14 cellular contexts compared by ENCODE assay signal in the genomic region with DNA sequence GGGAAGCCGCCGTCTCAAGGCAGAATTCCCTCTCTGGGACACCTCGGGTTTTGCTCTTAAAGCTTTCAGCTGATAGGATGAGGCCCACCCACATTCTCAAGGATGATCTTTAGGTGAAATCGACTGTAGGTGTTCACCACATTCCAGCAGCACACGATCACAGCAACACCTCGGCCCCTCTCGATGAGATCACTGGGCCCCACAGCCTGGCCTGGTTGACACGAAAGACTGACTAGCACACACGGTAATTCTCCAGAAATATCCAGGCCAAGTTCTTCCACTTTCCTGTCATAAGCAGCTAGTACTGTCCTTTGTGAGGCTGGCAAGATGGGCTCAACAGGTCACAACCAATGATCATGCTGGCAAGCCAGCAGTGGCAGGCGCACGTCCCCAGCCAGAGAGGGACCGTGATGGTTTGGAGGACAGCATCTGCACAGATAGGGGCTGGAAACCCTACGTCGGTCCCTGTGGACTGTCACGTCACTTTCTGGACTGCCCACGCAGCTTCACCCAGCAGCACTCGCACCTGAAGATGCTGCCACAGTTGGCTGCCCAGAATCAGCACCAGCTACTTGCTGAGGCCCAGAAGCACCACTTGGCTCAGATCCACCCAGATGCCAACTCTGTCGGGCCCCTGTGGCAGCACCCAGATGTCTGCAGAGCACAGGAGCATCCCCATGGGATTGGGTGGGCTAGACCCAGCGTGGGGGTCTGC. TPM values are rescaled to one million over a fixed set of nuclear protein-coding genes. Genes with fewer than 3 reads are reported as not detected.
DNase-seq lines count a peak whose midpoint lies in the region; ATAC-seq and TF ChIP-seq lines count a peak whose summit lies in the region.
"Had no signal": no experiment of that assay in that cellular context is flagged by ENCODE, and none has a peak within 500 bp of the region (broad histone marks: within the 10 kb centered on the region; RNA-seq: fewer than 3 reads in every experiment).

No MANE protein-coding gene starts in this region.

- H3K27ac ChIP-seq in HEK293 (ENCODE audit: extremely low read depth, low read depth, low read length) (no peak overlapping the region), neuronal stem cell (replicated peaks; ENCODE audit: low read length) (no peak overlapping the region)
- H3K27ac ChIP-seq: esophagus squamous epithelium, WERI-Rb-1 had no signal

- H3K4me3 ChIP-seq in HEK293 (ENCODE audit: low read depth, low read length) (no peak overlapping the region), neuronal stem cell (ENCODE audit: low read length in 2 of 2) (no peak overlapping the region)
- H3K4me3 ChIP-seq: esophagus squamous epithelium, lung had no signal

- peak overlapping the region; percentile 39 for H2AK5ac ChIP-seq in neuronal stem cell (ENCODE audit: low read depth, low read length)

- TF ChIP-seq CTCF in HEK293 (tag by site-specific recombination; IDR thresholded peaks at IDR 0.05): no peak

- H3K4me2 ChIP-seq in neuronal stem cell (ENCODE audit: insufficient read depth, low read length, poor library complexity, severe bottlenecking): no peak overlapping the region

- H4K91ac ChIP-seq in neuronal stem cell (ENCODE audit: low read depth, low read length, poor library complexity): peak overlapping the region; percentile 46

- no peak overlapping the region for H2BK15ac ChIP-seq in neuronal stem cell (ENCODE audit: low read length)

- H3K9ac ChIP-seq in neuronal stem cell (ENCODE audit: low read depth, low read length, poor library complexity): peak overlapping the region; percentile 30

- peaks cover 0 to 3% of the 10 kb centered on the region in 2 experiments; a peak in 1 of 3 replicates for H3K36me3 ChIP-seq in HEK293 (ENCODE audit: control insufficient read depth in 2 of 2, insufficient read depth in 1 of 2, low read length in 2 of 2)
- H3K36me3 ChIP-seq in neuronal stem cell (replicated peaks in 1 of 2; ENCODE audit: control insufficient read depth in 2 of 2, insufficient read depth in 2 of 2, low read length in 2 of 2): peaks cover 4 to 28% of the 10 kb centered on the region in 2 donors
- H3K36me3 ChIP-seq: WERI-Rb-1 had no signal

- H3K36me3 Mint-ChIP-seq in activated T-helper 17 cell treated with anti-CD3 and anti-CD28 coated beads, Interleukin-2, amount 50 U/mL, for 72 hours (ENCODE audit: low read depth): peaks cover 80% of the 10 kb centered on the region

- no peak overlapping the region for H2BK12ac ChIP-seq in neuronal stem cell (ENCODE audit: low read length)

- no peak overlapping the region for H3K4me3 Mint-ChIP-seq in activated T-helper 17 cell treated with anti-CD3 and anti-CD28 coated beads, Interleukin-2, amount 50 U/mL, for 72 hours
- H3K4me3 Mint-ChIP-seq: dendritic cell treated with granulocyte-macrophage colony-stimulating factor and Interleukin-4, amounts not matched to agents 40 ng/mL and 50 ng/mL, for 4 days had no signal

- H3K4me1 ChIP-seq in HEK293 (ENCODE audit: control insufficient read depth, insufficient read depth, low read length): no peaks in the 10 kb centered on the region
- no peaks in the 10 kb centered on the region for H3K4me1 ChIP-seq in neuronal stem cell (ENCODE audit: control insufficient read depth in 2 of 2, insufficient read depth in 1 of 2, low read depth in 1 of 2, low read length in 2 of 2)

- no peak overlapping the region for H3K18ac ChIP-seq in neuronal stem cell (ENCODE audit: low read length)

- no peak overlapping the region for H3K14ac ChIP-seq in neuronal stem cell (ENCODE audit: low read length)

- no peak for DNase-seq in neuronal stem cell (ENCODE audit: low spot score)
- DNase-seq in NK-92 (lab: John Stamatoyannopoulos, UW; ENCODE audit: unreplicated experiment): no peak
- DNase-seq in NCI-H510A (lab: John Stamatoyannopoulos, UW): no peak
- DNase-seq: amniotic stem cell, C1 segment of cervical spinal cord, EL, esophagus squamous epithelium, NCI-H1048, occipital lobe, WERI-Rb-1 had no signal

- H3K9me3 ChIP-seq in HEK293 (ENCODE audit: control insufficient read depth, insufficient read depth, low read depth, low read length): no peaks in the 10 kb centered on the region
- H3K9me3 ChIP-seq in neuronal stem cell (replicated peaks in 1 of 2; ENCODE audit: control insufficient read depth in 2 of 2, insufficient read depth in 1 of 2, low read depth in 1 of 2, low read length in 2 of 2): no peaks in the 10 kb centered on the region
- H3K9me3 ChIP-seq: esophagus squamous epithelium had no signal

- ATAC-seq in activated T-helper 17 cell treated with anti-CD3 and anti-CD28 coated beads, Interleukin-2, amount 50 U/mL, for 72 hours (replicated peaks): no peak

- H2BK5ac ChIP-seq in neuronal stem cell (ENCODE audit: low read length): no peak overlapping the region

- H3K23ac ChIP-seq in neuronal stem cell (ENCODE audit: low read depth, low read length, poor library complexity): peak overlapping the region; percentile 14

- WGBS in neuronal stem cell (ENCODE audit: extremely low coverage in 2 of 2, insufficient read length in 2 of 2, insufficient replicate concordance in 1 of 2), 2 donors: no CpG with 5 or more reads among the region's 19 CpGs

- H2AFZ ChIP-seq in neuronal stem cell (ENCODE audit: low read length): no peak overlapping the region

- peak overlapping the region; percentile 13 for H2BK120ac ChIP-seq in neuronal stem cell (ENCODE audit: low read depth, low read length)

- no peak overlapping the region for H3K4ac ChIP-seq in neuronal stem cell (ENCODE audit: low read length)

- CTCF ChIA-PET in HEK293 (lab: Yijun Ruan, JAX): interaction anchor here (0.6 to 2.0 kb wide), 10 partner anchors 19 to 807 kb away, joined by 3 to 9 read pairs (median 4); a partner anchor contains a TSS

- H3K27ac Mint-ChIP-seq in activated T-helper 17 cell treated with anti-CD3 and anti-CD28 coated beads, Interleukin-2, amount 50 U/mL, for 72 hours: peak overlapping the region; percentile 70
- H3K27ac Mint-ChIP-seq: dendritic cell treated with granulocyte-macrophage colony-stimulating factor and Interleukin-4, amounts not matched to agents 40 ng/mL and 50 ng/mL, for 4 days had no signal

- H3K79me1 ChIP-seq in neuronal stem cell (ENCODE audit: low read depth, low read length): peaks cover 2% of the 10 kb centered on the region

- peaks cover 29% of the 10 kb centered on the region for H3K4me1 Mint-ChIP-seq in activated T-helper 17 cell treated with anti-CD3 and anti-CD28 coated beads, Interleukin-2, amount 50 U/mL, for 72 hours

- H3K9me3 Mint-ChIP-seq in activated T-helper 17 cell treated with anti-CD3 and anti-CD28 coated beads, Interleukin-2, amount 50 U/mL, for 72 hours: no peaks in the 10 kb centered on the region
- H3K9me3 Mint-ChIP-seq: dendritic cell treated with granulocyte-macrophage colony-stimulating factor and Interleukin-4, amounts not matched to agents 40 ng/mL and 50 ng/mL, for 4 days had no signal

- POLR2A ChIA-PET in HEK293 (lab: Yijun Ruan, JAX): no interaction called here

- H4K8ac ChIP-seq in neuronal stem cell (ENCODE audit: low read depth, low read length): peak overlapping the region; percentile 66

- H3K27me3 Mint-ChIP-seq in activated T-helper 17 cell treated with anti-CD3 and anti-CD28 coated beads, Interleukin-2, amount 50 U/mL, for 72 hours: no peaks in the 10 kb centered on the region
- H3K27me3 Mint-ChIP-seq: dendritic cell treated with granulocyte-macrophage colony-stimulating factor and Interleukin-4, amounts not matched to agents 40 ng/mL and 50 ng/mL, for 4 days had no signal

- H3K27me3 ChIP-seq in neuronal stem cell (ENCODE audit: control insufficient read depth in 3 of 3, insufficient read depth in 3 of 3, low read depth in 1 of 3, low read length in 3 of 3): no peaks in the 10 kb centered on the region
- H3K27me3 ChIP-seq: esophagus squamous epithelium had no signal

TF ChIP-seq in HEK293, 187 proteins besides CTCF, POLR2A, EP300 and RAD21 (continues in another document):
- TF ChIP-seq ZNF48 (tag by site-specific recombination; IDR thresholded peaks at IDR 0.05): no peak
- TF ChIP-seq KLF16 (tag by site-specific recombination; IDR thresholded peaks at IDR 0.05): no peak
- TF ChIP-seq, protein P1, sequence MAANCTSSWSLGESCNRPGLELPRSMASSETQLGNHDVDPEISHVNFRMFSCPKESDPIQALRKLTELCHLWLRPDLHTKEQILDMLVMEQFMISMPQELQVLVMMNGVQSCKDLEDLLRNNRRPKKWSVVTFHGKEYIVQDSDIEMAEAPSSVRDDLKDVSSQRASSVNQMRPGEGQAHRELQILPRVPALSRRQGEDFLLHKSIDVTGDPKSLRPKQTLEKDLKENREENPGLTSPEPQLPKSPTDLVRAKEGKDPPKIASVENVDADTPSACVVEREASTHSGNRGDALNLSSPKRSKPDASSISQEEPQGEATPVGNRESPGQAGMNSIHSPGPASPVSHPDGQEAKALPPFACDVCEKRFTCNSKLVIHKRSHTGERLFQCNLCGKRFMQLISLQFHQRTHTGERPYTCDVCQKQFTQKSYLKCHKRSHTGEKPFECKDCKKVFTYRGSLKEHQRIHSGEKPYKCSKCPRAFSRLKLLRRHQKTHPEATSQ (tag by site-specific recombination; IDR thresholded peaks at IDR 0.05): no peak
- TF ChIP-seq PRDM1 (tag by site-specific recombination; IDR thresholded peaks at IDR 0.05): no peak
- TF ChIP-seq ZNF324 (tag by site-specific recombination; IDR thresholded peaks at IDR 0.05): no peak
- TF ChIP-seq KLF1 (tag by site-specific recombination; IDR thresholded peaks at IDR 0.05): no peak
- no peak for TF ChIP-seq ZNF2 (tag by site-specific recombination; IDR thresholded peaks at IDR 0.05)
- TF ChIP-seq REPIN1 (tag by site-specific recombination; IDR thresholded peaks at IDR 0.05; ENCODE audit: low read depth): no peak

RNA-seq across cellular contexts. Expression of a gene that starts 17.4 kb away (rescaled TPM):
- 100 to 1,000 TPM; 165 to 351 TPM for total RNA-seq in activated T-helper 17 cell treated with anti-CD3 and anti-CD28 coated beads, Interleukin-2, amount 50 U/mL, for 72 hours
- polyA plus RNA-seq in neuronal stem cell (2013, experiment 1 of 2): 18.0 TPM
- polyA plus RNA-seq in neuronal stem cell (2013, experiment 2 of 2): 18.2 TPM

RNA-seq across cellular contexts. Expression of a gene that starts 19.4 kb away (rescaled TPM):
- total RNA-seq in activated T-helper 17 cell treated with anti-CD3 and anti-CD28 coated beads, Interleukin-2, amount 50 U/mL, for 72 hours: 100 to 1,000 TPM; 126 to 250 TPM
- 0.08 TPM for polyA plus RNA-seq in neuronal stem cell (2013, experiment 1 of 2)
- 0.08 TPM for polyA plus RNA-seq in neuronal stem cell (2013, experiment 2 of 2)

RNA-seq across cellular contexts. Expression of a gene that starts 35.0 kb away (rescaled TPM):
- total RNA-seq in activated T-helper 17 cell treated with anti-CD3 and anti-CD28 coated beads, Interleukin-2, amount 50 U/mL, for 72 hours: under 1 TPM; 0.67 to 0.82 TPM
- polyA plus RNA-seq in neuronal stem cell (2013, experiment 1 of 2): not detected
- not detected for polyA plus RNA-seq in neuronal stem cell (2013, experiment 2 of 2)
- total RNA-seq: occipital lobe had no signal

RNA-seq across cellular contexts. Expression of a gene that starts 57.2 kb away (rescaled TPM):
- 100 to 1,000 TPM in 1 of 2 donors, 10 to 100 TPM in 1; 90.4 to 118 TPM for total RNA-seq in activated T-helper 17 cell treated with anti-CD3 and anti-CD28 coated beads, Interleukin-2, amount 50 U/mL, for 72 hours
- 16.6 TPM for polyA plus RNA-seq in neuronal stem cell (2013, experiment 1 of 2)
- 16.6 TPM for polyA plus RNA-seq in neuronal stem cell (2013, experiment 2 of 2)
